ENCODE assay signal across 12 cellular contexts in the genomic region with DNA sequence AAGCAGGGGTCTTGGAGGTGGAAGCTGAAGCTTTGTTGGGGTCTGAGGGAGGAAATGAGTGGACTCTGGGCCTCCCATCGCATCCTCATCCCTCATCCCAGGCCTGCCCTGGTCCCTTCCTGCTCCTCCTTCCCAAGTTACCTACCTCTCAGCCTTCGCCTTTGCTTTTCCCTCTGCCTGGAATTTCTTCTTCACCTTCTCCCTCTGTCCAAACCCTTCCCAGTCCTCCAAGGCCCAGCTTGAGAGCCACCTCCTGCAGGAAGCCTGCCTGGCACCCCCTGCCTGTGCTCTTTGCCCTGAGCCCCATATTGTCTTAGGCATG. TPM values are rescaled to one million over a fixed set of nuclear protein-coding genes. Genes with fewer than 3 reads are reported as not detected.
DNase-seq lines count a peak whose midpoint lies in the region; ATAC-seq and TF ChIP-seq lines count a peak whose summit lies in the region.
"Had no signal": no experiment of that assay in that cellular context is flagged by ENCODE, and none has a peak within 500 bp of the region (broad histone marks: within the 10 kb centered on the region; RNA-seq: fewer than 3 reads in every experiment).

No MANE protein-coding gene starts in this region.

- no peaks in the 10 kb centered on the region for H3K9me3 ChIP-seq in CD4-positive, alpha-beta T cell (ENCODE audit: control insufficient read depth, low read length)
- no peaks in the 10 kb centered on the region for H3K9me3 ChIP-seq in muscle layer of duodenum (ENCODE audit: control insufficient read depth in 1 of 2, low read length in 2 of 2)
- H3K9me3 ChIP-seq: left lung had no signal

- peaks cover 6% of the 10 kb centered on the region for H3K4me1 Mint-ChIP-seq in CD4-positive, alpha-beta T cell (ENCODE audit: low read depth)
- peaks cover 13% of the 10 kb centered on the region for H3K4me1 Mint-ChIP-seq in activated B cell treated with CpG ODN at 0.5 μM for 24 hours

- intact Hi-C loops in CD4-positive, alpha-beta T cell (cut with DNase I, micrococcal nuclease), result loop anchor here in 1 of 2 experiments (2.0 kb wide), 1 partner anchor 173 kb away; no protein-coding TSS in a partner anchor
- intact Hi-C loops in activated B cell treated with CpG ODN at 0.5 μM for 24 hours (cut with micrococcal nuclease), result loop anchor here (5.0 kb wide), 3 partner anchors 85 to 280 kb away; a partner anchor contains a TSS

- no peak for ATAC-seq in CD4-positive, alpha-beta T cell (ENCODE audit: poor library complexity)
- ATAC-seq in activated B cell treated with CpG ODN at 0.5 μM for 24 hours (ENCODE audit: low read depth) (no peak), GM21423 (IDR thresholded peaks at IDR 0.05; ENCODE audit: unreplicated experiment) (no peak), GM18909 (IDR thresholded peaks at IDR 0.05; ENCODE audit: poor library complexity, unreplicated experiment) (no peak)
- ATAC-seq: left lung had no signal

- no peak for DNase-seq in CD4-positive, alpha-beta T cell
- DNase-seq in activated B cell treated with CpG ODN at 0.5 μM for 24 hours (no peak), HT-29 (ENCODE audit: low spot score) (no peak)
- DNase-seq: COR-L47, GOT3, NCI-H146 had no signal

- no peak overlapping the region for H3K27ac ChIP-seq in CD4-positive, alpha-beta T cell (ENCODE audit: low read depth, low read length)
- H3K27ac ChIP-seq in muscle layer of duodenum (ENCODE audit: low read length), result peak overlapping the region; percentile 39
- H3K27ac ChIP-seq: left lung, SJSA1 had no signal

- no peaks in the 10 kb centered on the region for H3K9me3 Mint-ChIP-seq in CD4-positive, alpha-beta T cell
- no peaks in the 10 kb centered on the region for H3K9me3 Mint-ChIP-seq in activated B cell treated with CpG ODN at 0.5 μM for 24 hours

- CTCF ChIA-PET in CD4-positive, alpha-beta T cell (lab: Charles Lee), result no interaction called here
- CTCF ChIA-PET in activated B cell treated with CpG ODN at 0.5 μM for 24 hours (lab: Charles Lee), result interaction anchor here (0.9 to 3.9 kb wide), 2 partner anchors 15 to 28 kb away, joined by 3 to 43 read pairs; no protein-coding TSS in a partner anchor

- no peaks in the 10 kb centered on the region for H3K27me3 Mint-ChIP-seq in CD4-positive, alpha-beta T cell
- no peaks in the 10 kb centered on the region for H3K27me3 Mint-ChIP-seq in activated B cell treated with CpG ODN at 0.5 μM for 24 hours

- H3K4me3 Mint-ChIP-seq in CD4-positive, alpha-beta T cell, result peak overlapping the region; percentile 84
- H3K4me3 Mint-ChIP-seq in activated B cell treated with CpG ODN at 0.5 μM for 24 hours, result peak overlapping the region; percentile 19

- peaks cover 6 to 8% of the 10 kb centered on the region in 2 donors for H3K4me1 ChIP-seq in muscle layer of duodenum (ENCODE audit: control insufficient read depth in 1 of 2, insufficient read depth in 2 of 2, low read length in 2 of 2)

- no peaks in the 10 kb centered on the region for H3K36me3 Mint-ChIP-seq in CD4-positive, alpha-beta T cell (ENCODE audit: low read depth)
- H3K36me3 Mint-ChIP-seq in activated B cell treated with CpG ODN at 0.5 μM for 24 hours (ENCODE audit: low read depth), result peaks cover 1% of the 10 kb centered on the region

- H3K4me3 ChIP-seq in muscle layer of duodenum (ENCODE audit: low read depth in 1 of 2, low read length in 2 of 2), result no peak overlapping the region
- H3K4me3 ChIP-seq: left lung, SJSA1 had no signal

- H3K27me3 ChIP-seq in CD4-positive, alpha-beta T cell (ENCODE audit: control insufficient read depth, insufficient read depth, low read length), result no peaks in the 10 kb centered on the region
- H3K27me3 ChIP-seq in muscle layer of duodenum (ENCODE audit: low read depth, low read length), result no peaks in the 10 kb centered on the region

- POLR2A ChIA-PET in CD4-positive, alpha-beta T cell (lab: Charles Lee), result interaction anchor here (4.5 kb wide), 1 partner anchor 48 kb away, joined by 16 read pairs; a partner anchor contains a TSS
- POLR2A ChIA-PET in activated B cell treated with CpG ODN at 0.5 μM for 24 hours (lab: Charles Lee), result no interaction called here

- no peaks in the 10 kb centered on the region for H3K36me3 ChIP-seq in muscle layer of duodenum (ENCODE audit: control insufficient read depth in 1 of 2, insufficient read depth in 2 of 2, low read length in 2 of 2)
- H3K36me3 ChIP-seq: left lung had no signal

- TF ChIP-seq CTCF in CD4-positive, alpha-beta T cell (IDR thresholded peaks at IDR 0.05), result no peak
- TF ChIP-seq CTCF in activated B cell treated with CpG ODN at 0.5 μM for 24 hours (IDR thresholded peaks at IDR 0.05), result no peak

- no peak overlapping the region for H3K27ac Mint-ChIP-seq in CD4-positive, alpha-beta T cell
- H3K27ac Mint-ChIP-seq in activated B cell treated with CpG ODN at 0.5 μM for 24 hours, result no peak overlapping the region

RNA-seq across cellular contexts. Expression of a gene that starts 2.1 kb away (rescaled TPM):
- total RNA-seq in CD4-positive, alpha-beta T cell, result 1 to 10 TPM in 1 of 2 experiments, under 1 TPM in 1; 0.92 to 1.4 TPM
- 5.3 and 6.1 TPM in 2 replicates for total RNA-seq in activated B cell treated with CpG ODN at 0.5 μM for 24 hours
- 60.0 and 72.9 TPM in 2 replicates for total RNA-seq in HT-29 (2014; rRNA removed; shearing (Covaris generic))

RNA-seq across cellular contexts. Expression of a gene that starts 7.7 kb away (rescaled TPM):
- total RNA-seq in CD4-positive, alpha-beta T cell, result not detected
- total RNA-seq in activated B cell treated with CpG ODN at 0.5 μM for 24 hours, result not detected in 2 replicates
- 2.2 and 5.4 TPM in 2 replicates for total RNA-seq in HT-29 (2014; rRNA removed; shearing (Covaris generic))
- total RNA-seq: left lung, pulmonary artery endothelial cell, SJSA1 had no signal

RNA-seq across cellular contexts. Expression of a gene that starts 18.7 kb away (rescaled TPM):
- total RNA-seq in CD4-positive, alpha-beta T cell, result under 1 TPM; 0.30 to 0.36 TPM
- not detected in 2 replicates for total RNA-seq in activated B cell treated with CpG ODN at 0.5 μM for 24 hours
- 2.0 and 7.3 TPM in 2 replicates for total RNA-seq in HT-29 (2014; rRNA removed; shearing (Covaris generic))
- total RNA-seq: pulmonary artery endothelial cell, SJSA1 had no signal

RNA-seq across cellular contexts. Expression of a gene that starts 25.1 kb away (rescaled TPM):
- total RNA-seq in CD4-positive, alpha-beta T cell, result 100 to 1,000 TPM; 223 to 224 TPM
- 207 and 221 TPM in 2 replicates for total RNA-seq in activated B cell treated with CpG ODN at 0.5 μM for 24 hours
- total RNA-seq in HT-29 (2014; rRNA removed; shearing (Covaris generic)), result 384 and 431 TPM in 2 replicates

RNA-seq across cellular contexts. Expression of a gene that starts 42.6 kb away (rescaled TPM):
- total RNA-seq in CD4-positive, alpha-beta T cell, result not detected
- total RNA-seq in activated B cell treated with CpG ODN at 0.5 μM for 24 hours, result not detected in 2 replicates
- 1.1 TPM in 1 of 2 replicates, not detected in the other for total RNA-seq in HT-29 (2014; rRNA removed; shearing (Covaris generic))
- total RNA-seq: pulmonary artery endothelial cell, SJSA1 had no signal
